13 cellular contexts compared by ENCODE assay signal in the genomic region with DNA sequence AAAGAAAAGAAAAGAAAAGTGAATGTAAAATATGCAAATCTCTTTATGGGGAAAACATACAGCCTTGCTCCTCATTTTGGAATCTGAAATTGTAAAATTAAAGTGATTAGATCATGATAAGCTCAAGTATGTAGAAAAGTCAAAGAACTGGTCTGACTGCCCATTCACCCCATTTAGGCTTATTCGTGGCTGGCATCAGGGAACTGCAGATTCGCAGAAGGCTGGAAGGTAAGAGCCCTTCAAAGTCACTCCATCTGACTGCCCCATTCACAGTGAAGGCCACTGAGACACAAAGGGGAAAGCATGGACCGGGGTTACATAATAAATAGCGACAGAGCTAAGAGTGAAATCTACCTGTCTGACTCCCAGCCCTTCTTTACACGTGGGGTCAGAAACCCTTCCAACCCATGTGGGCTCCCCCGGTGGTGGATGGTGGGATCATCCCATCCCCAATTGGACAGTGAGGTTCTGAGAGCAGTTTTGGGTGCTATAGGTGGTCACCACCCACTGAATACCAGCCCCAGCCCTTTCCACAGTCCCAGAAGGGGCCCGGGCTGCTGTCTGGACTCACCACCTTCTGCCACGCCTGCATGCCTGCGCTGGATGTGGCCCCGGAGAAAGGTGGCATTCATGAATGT. TPM values are rescaled to one million over a fixed set of nuclear protein-coding genes. Genes with fewer than 3 reads are reported as not detected.
DNase-seq lines count a peak whose midpoint lies in the region; ATAC-seq and TF ChIP-seq lines count a peak whose summit lies in the region.
"Had no signal": no experiment of that assay in that cellular context is flagged by ENCODE, and none has a peak within 500 bp of the region (broad histone marks: within the 10 kb centered on the region; RNA-seq: fewer than 3 reads in every experiment).

No MANE protein-coding gene starts in this region.

- H3K9me3 ChIP-seq in body of pancreas (no peaks in the 10 kb centered on the region), psoas muscle (no peaks in the 10 kb centered on the region)
- H3K9me3 ChIP-seq: upper lobe of left lung had no signal

- H3K27me3 ChIP-seq in body of pancreas, result no peaks in the 10 kb centered on the region
- no peaks in the 10 kb centered on the region for H3K27me3 ChIP-seq in psoas muscle (ENCODE audit: insufficient read depth in 3 of 3, low read length in 2 of 3)
- H3K27me3 ChIP-seq: upper lobe of left lung had no signal

- peak; percentile 7 for DNase-seq in DMS79 (lab: John Stamatoyannopoulos, UW)
- DNase-seq in DMS79 treated with DMSO at 0.1 percent for 48 hours (lab: John Stamatoyannopoulos, UW), result no peak
- DNase-seq in body of pancreas, result no peak
- DNase-seq in psoas muscle, result no peak
- DNase-seq in left lobe of liver (ENCODE audit: low spot score), result no peak
- no peak for DNase-seq in EL
- no peak for DNase-seq in activated CD8-positive, alpha-beta memory T cell treated with anti-CD3 and anti-CD28 coated beads, Interleukin-2, amount 50 U/mL, for 48 hours
- DNase-seq: activated CD4-positive, alpha-beta memory T cell treated with anti-CD3 and anti-CD28 coated beads, Interleukin-2, amount 10 ng/mL, durations not matched to agents 7 days and 5 days; islet precursor cell; NK-92 treated with Interleukin-12 subunit alpha and Interleukin-12 subunit beta, amount 100 ng/mL, for 24 hours had no signal

- H3K4me3 ChIP-seq in body of pancreas (no peak overlapping the region), psoas muscle (no peak overlapping the region)
- H3K4me3 ChIP-seq: upper lobe of left lung had no signal

- ATAC-seq in HG03159 (IDR thresholded peaks at IDR 0.05; ENCODE audit: unreplicated experiment) (peak; percentile 92), body of pancreas (peak; percentile 21), psoas muscle (no peak), left lobe of liver (no peak)

- H3K4me1 ChIP-seq in body of pancreas, result peaks cover 4% of the 10 kb centered on the region
- no peaks in the 10 kb centered on the region for H3K4me1 ChIP-seq in psoas muscle
- H3K4me1 ChIP-seq: upper lobe of left lung had no signal

- 64 to 66% methylated on average over 9 to 10 of the region's 10 CpGs for WGBS in body of pancreas, 2 donors
- 83 to 86% (median 85%) methylated on average over 10 of the region's 10 CpGs for WGBS in psoas muscle, 3 donors

- TF ChIP-seq POLR2A in body of pancreas (IDR thresholded peaks at IDR 0.05), result no peak

- TF ChIP-seq CTCF in body of pancreas (IDR thresholded peaks at IDR 0.05) (peak in 2 of 7 experiments; percentile 9 to 11), psoas muscle (IDR thresholded peaks at IDR 0.05) (peak; percentile 7)

- no peak overlapping the region for H3K27ac ChIP-seq in body of pancreas
- no peak overlapping the region for H3K27ac ChIP-seq in psoas muscle
- H3K27ac ChIP-seq: upper lobe of left lung had no signal

- intact Hi-C loops in body of pancreas (cut with DNase I) (no loop called here), psoas muscle (cut with DNase I) (no loop called here)

- no peaks in the 10 kb centered on the region for H3K36me3 ChIP-seq in body of pancreas (replicated peaks in 1 of 2; ENCODE audit: insufficient read depth in 1 of 2, low read depth in 2 of 2)
- peaks cover 0 to 27% of the 10 kb centered on the region in 2 donors for H3K36me3 ChIP-seq in psoas muscle (ENCODE audit: insufficient read depth in 1 of 2, low read depth in 1 of 2)

RNA-seq across cellular contexts. Expression of a gene that starts 18.1 kb away (rescaled TPM):
- total RNA-seq in body of pancreas (10 to 100 TPM; 33.7 to 70.2 TPM), psoas muscle (1 to 10 TPM; 1.0 to 3.0 (median 1.5) TPM), left lobe of liver (1.6 TPM)
- under 1 TPM; 0.22 to 0.73 (median 0.53) TPM for polyA plus RNA-seq in psoas muscle

RNA-seq across cellular contexts. Expression of a gene that starts 34.9 kb away (rescaled TPM):
- total RNA-seq in body of pancreas (1 to 10 TPM; 1.8 to 4.0 TPM), psoas muscle (not detected), left lobe of liver (not detected)
- polyA plus RNA-seq in psoas muscle, result not detected
- total RNA-seq: activated CD4-positive, alpha-beta memory T cell treated with anti-CD3 and anti-CD28 coated beads, Interleukin-2, amount 10 ng/mL, durations not matched to agents 7 days and 5 days; cardiac septum had no signal

Comparison
In these comparisons a context has a peak if more than half of its experiments do, and no peak if none do; other contexts are left out.
1. ATAC-seq: peak in HG03159 (single experiment) and body of pancreas (single experiment); none in psoas muscle (0 of 4) and left lobe of liver (single experiment).
2. RNA of a gene that starts 18.1 kb away (total RNA-seq): 33.7 to 70.2 TPM in body of pancreas; 1.0 to 3.0 TPM in psoas muscle and 1.6 TPM in left lobe of liver (single experiment); every median in the first group is over 4 times any median in the second.